19 cellular contexts compared by ENCODE assay signal in the genomic region with DNA sequence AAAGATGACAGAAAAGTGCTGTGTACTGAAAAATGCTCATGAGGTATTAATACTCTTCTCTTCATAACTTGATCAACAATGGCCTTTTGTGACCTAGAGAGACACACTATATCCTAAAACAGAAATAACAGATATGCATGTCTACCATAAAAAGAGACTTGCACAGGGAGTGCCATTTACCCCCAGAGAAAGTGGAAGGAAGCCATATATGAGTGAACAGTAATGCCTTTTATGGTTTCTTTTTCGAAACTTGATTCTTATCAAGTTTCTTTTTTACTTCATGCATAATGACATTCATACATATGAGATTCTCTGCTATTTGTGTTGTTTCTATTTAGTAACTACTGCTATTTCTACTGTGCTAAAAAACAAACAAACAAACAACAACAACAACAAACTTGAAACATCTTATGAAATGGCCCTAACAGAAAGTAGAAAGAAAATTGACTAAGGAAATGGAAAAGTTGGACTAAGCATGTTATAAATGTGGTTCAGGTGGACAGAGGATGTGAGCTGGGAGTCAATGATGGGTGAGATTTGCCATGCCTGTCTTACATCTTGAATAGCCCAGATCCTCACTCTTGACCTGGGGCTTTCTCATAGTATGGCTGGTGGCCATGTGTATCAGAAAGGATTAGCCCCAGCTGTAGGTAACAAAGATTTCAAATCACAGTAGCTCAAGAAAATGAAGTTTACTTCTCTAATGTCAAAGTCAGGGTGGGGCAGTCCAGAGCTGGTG. TPM values are rescaled to one million over a fixed set of nuclear protein-coding genes. Genes with fewer than 3 reads are reported as not detected.
DNase-seq lines count a peak whose midpoint lies in the region; ATAC-seq lines count a peak whose summit lies in the region.
"Had no signal": no experiment of that assay in that cellular context is flagged by ENCODE, and none has a peak within 500 bp of the region (broad histone marks: within the 10 kb centered on the region; RNA-seq: fewer than 3 reads in every experiment).

No MANE protein-coding gene starts in this region.

- peaks cover 9% of the 10 kb centered on the region for H3K27me3 Mint-ChIP-seq in activated CD8-positive, alpha-beta memory T cell treated with anti-CD3 and anti-CD28 coated beads, Interleukin-2, amount 10 ng/mL, durations not matched to agents 7 days and 5 days
- H3K27me3 Mint-ChIP-seq: activated CD4-positive, alpha-beta memory T cell treated with anti-CD3 and anti-CD28 coated beads for 36 hours; activated naive CD8-positive, alpha-beta T cell treated with anti-CD3 and anti-CD28 coated beads for 36 hours had no signal

- CTCF ChIA-PET in activated CD8-positive, alpha-beta memory T cell treated with anti-CD3 and anti-CD28 coated beads, Interleukin-2, amount 10 ng/mL, durations not matched to agents 7 days and 5 days (lab: Charles Lee) = no interaction called here

- DNase-seq in activated CD8-positive, alpha-beta memory T cell treated with anti-CD3 and anti-CD28 coated beads, Interleukin-2, amount 10 ng/mL, durations not matched to agents 7 days and 5 days = no peak
- DNase-seq in activated CD8-positive, alpha-beta memory T cell treated with anti-CD3 and anti-CD28 coated beads, Interleukin-2, amount 50 U/mL, for 4 hours = no peak
- no peak for DNase-seq in NAMALWA (ENCODE audit: low spot score)
- no peak for DNase-seq in NCI-H524 (lab: John Stamatoyannopoulos, UW)
- DNase-seq: activated CD4-positive, alpha-beta memory T cell treated with anti-CD3 and anti-CD28 coated beads for 36 hours; activated naive CD8-positive, alpha-beta T cell treated with anti-CD3 and anti-CD28 coated beads for 36 hours; activated T-cell treated with anti-CD3 and anti-CD28 coated beads, Interleukin-2, amount 50 U/mL, for 72 hours; GDM1; KBM-7; left lung; mucosa of descending colon; NCI-H1092; SW 1271; trophoblast cell had no signal

- H3K4me1 Mint-ChIP-seq in activated CD8-positive, alpha-beta memory T cell treated with anti-CD3 and anti-CD28 coated beads, Interleukin-2, amount 10 ng/mL, durations not matched to agents 7 days and 5 days = peaks cover 6% of the 10 kb centered on the region
- H3K4me1 Mint-ChIP-seq: activated naive CD8-positive, alpha-beta T cell treated with anti-CD3 and anti-CD28 coated beads for 36 hours had no signal

- peaks cover 2% of the 10 kb centered on the region for H3K9me3 Mint-ChIP-seq in activated CD8-positive, alpha-beta memory T cell treated with anti-CD3 and anti-CD28 coated beads, Interleukin-2, amount 10 ng/mL, durations not matched to agents 7 days and 5 days (ENCODE audit: low read depth)

- H3K4me3 Mint-ChIP-seq in activated CD8-positive, alpha-beta memory T cell treated with anti-CD3 and anti-CD28 coated beads, Interleukin-2, amount 10 ng/mL, durations not matched to agents 7 days and 5 days = no peak overlapping the region
- H3K4me3 Mint-ChIP-seq: activated CD4-positive, alpha-beta memory T cell treated with anti-CD3 and anti-CD28 coated beads for 36 hours; activated naive CD8-positive, alpha-beta T cell treated with anti-CD3 and anti-CD28 coated beads for 36 hours; activated T-cell treated with anti-CD3 and anti-CD28 coated beads, Interleukin-2, amount 50 U/mL, for 72 hours had no signal

- ATAC-seq in activated CD8-positive, alpha-beta memory T cell treated with anti-CD3 and anti-CD28 coated beads, Interleukin-2, amount 10 ng/mL, durations not matched to agents 7 days and 5 days = peak; percentile 30
- ATAC-seq in GM21619 (IDR thresholded peaks at IDR 0.05; ENCODE audit: unreplicated experiment) (peak; percentile 57), HG03354 (IDR thresholded peaks at IDR 0.05; ENCODE audit: poor library complexity, severe bottlenecking, unreplicated experiment) (peak; percentile 68), GM19397 (IDR thresholded peaks at IDR 0.05; ENCODE audit: unreplicated experiment) (no peak), HG02759 (IDR thresholded peaks at IDR 0.05; ENCODE audit: unreplicated experiment) (no peak)
- ATAC-seq: HCT116, left lung, mucosa of descending colon had no signal

- no peak overlapping the region for H3K27ac Mint-ChIP-seq in activated CD8-positive, alpha-beta memory T cell treated with anti-CD3 and anti-CD28 coated beads, Interleukin-2, amount 10 ng/mL, durations not matched to agents 7 days and 5 days
- H3K27ac Mint-ChIP-seq: activated CD4-positive, alpha-beta memory T cell treated with anti-CD3 and anti-CD28 coated beads for 36 hours; activated naive CD8-positive, alpha-beta T cell treated with anti-CD3 and anti-CD28 coated beads for 36 hours; activated T-cell treated with anti-CD3 and anti-CD28 coated beads, Interleukin-2, amount 50 U/mL, for 72 hours had no signal

- peaks cover 2% of the 10 kb centered on the region for H3K36me3 Mint-ChIP-seq in activated CD8-positive, alpha-beta memory T cell treated with anti-CD3 and anti-CD28 coated beads, Interleukin-2, amount 10 ng/mL, durations not matched to agents 7 days and 5 days
- H3K36me3 Mint-ChIP-seq: activated CD4-positive, alpha-beta memory T cell treated with anti-CD3 and anti-CD28 coated beads for 36 hours had no signal

RNA-seq across cellular contexts. Expression of a gene that starts 43.8 kb away (rescaled TPM):
- total RNA-seq in activated CD8-positive, alpha-beta memory T cell treated with anti-CD3 and anti-CD28 coated beads, Interleukin-2, amount 10 ng/mL, durations not matched to agents 7 days and 5 days = 10 to 100 TPM; 11.7 to 12.7 TPM

Comparison
In these comparisons a context has a peak if more than half of its experiments do, and no peak if none do; other contexts are left out.
1. ATAC-seq: peak in activated CD8-positive, alpha-beta memory T cell treated with anti-CD3 and anti-CD28 coated beads, Interleukin-2, amount 10 ng/mL, durations not matched to agents 7 days and 5 days (single experiment), GM21619 (single experiment) and HG03354 (single experiment); none in GM19397 (single experiment) and HG02759 (single experiment).